In genomic region chr15:70062321-70062956, GRCh38 we compare ENCODE assay signal across 8 cellular contexts.
A peak's percentile ranks its signal among the peaks of the same experiment; 100 is the strongest.
DNase-seq lines count a peak whose midpoint lies in the region; ATAC-seq lines count a peak whose summit lies in the region.

No MANE protein-coding gene starts in this region.

- DNase-seq in NCI-H146 (lab: John Stamatoyannopoulos, UW) (peak; percentile 9), NCI-H146 treated with DMSO at 0.1 percent for 48 hours (lab: John Stamatoyannopoulos, UW; ENCODE audit: unreplicated experiment) (no peak), amniotic epithelial cell (ENCODE audit: low read depth) (peak; percentile 63), iris pigment epithelial cell (ENCODE audit: low read depth) (peak; percentile 93), substantia nigra (lab: John Stamatoyannopoulos, UW) (peak in 45 of 49 donors; percentile 15 to 88 (median 72))

- no peak overlapping the region for H3K27ac ChIP-seq in substantia nigra (ENCODE audit: low read depth, low read length, poor library complexity, severe bottlenecking)

- no peak for ATAC-seq in HG03045 (IDR thresholded peaks at IDR 0.05; ENCODE audit: unreplicated experiment)
- ATAC-seq in HG03520 (IDR thresholded peaks at IDR 0.05; ENCODE audit: unreplicated experiment) = no peak
- ATAC-seq in HG03354 (IDR thresholded peaks at IDR 0.05; ENCODE audit: poor library complexity, severe bottlenecking, unreplicated experiment) = no peak
